ENCODE assay signal across 29 cellular contexts in the genomic region with DNA sequence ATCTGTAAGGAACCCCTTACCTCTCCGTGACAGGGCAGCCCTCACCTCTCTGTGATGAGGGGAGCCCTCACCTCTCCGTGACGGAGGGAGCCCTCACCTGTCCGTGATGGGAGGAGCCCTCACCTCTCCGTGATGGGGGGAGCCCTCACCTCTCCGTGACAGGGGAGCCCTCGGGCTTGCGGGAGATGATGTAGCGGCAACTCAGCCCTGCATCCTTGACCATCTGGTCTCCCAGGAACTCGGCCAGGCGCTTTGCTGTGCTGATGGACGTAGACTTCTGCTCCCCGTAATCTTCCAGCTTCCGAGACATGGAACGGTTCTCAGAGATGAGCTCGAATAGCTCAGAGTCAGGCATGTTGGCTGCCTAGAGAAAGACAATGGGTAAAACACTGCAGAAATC. TPM values are rescaled to one million over a fixed set of nuclear protein-coding genes. Genes with fewer than 3 reads are reported as not detected.
"Had no signal": no experiment of that assay in that cellular context is flagged by ENCODE, and none has a peak within 500 bp of the region (broad histone marks: within the 10 kb centered on the region; RNA-seq: fewer than 3 reads in every experiment).

No MANE protein-coding gene starts in this region.

- H3K9ac ChIP-seq: parathyroid adenoma had no signal

- H2AFZ ChIP-seq: parathyroid adenoma had no signal

- H3K4me3 Mint-ChIP-seq: natural killer cell; stimulated activated memory B cell treated with anti-CD40 and anti-IgM and Interleukin-4, amounts not matched to agents 10 μg/mL and 1 μg/mL and 100 μg/mL, for 72 hours had no signal

- ATAC-seq: esophagus mucosa; gastrocnemius medialis; left ventricle myocardium superior; lower lobe of right lung; right cardiac atrium; stimulated activated memory B cell treated with anti-CD40 and anti-IgM and Interleukin-4, amounts not matched to agents 10 μg/mL and 1 μg/mL and 100 μg/mL, for 72 hours; stimulated activated naive CD8-positive, alpha-beta T cell treated with anti-CD3 and anti-CD28 coated beads, Interleukin-15, Interleukin-2, amounts not matched to agents 100 U/mL and 50 U/mL, for 24 hours had no signal

- H3K79me2 ChIP-seq: parathyroid adenoma had no signal

- FAIRE-seq: keratinocyte, urothelium cell line had no signal

- H3K9me3 ChIP-seq: gastrocnemius medialis, lower lobe of right lung, prostate gland, spleen, testis, tibial nerve, upper lobe of left lung had no signal

- H3K27me3 Mint-ChIP-seq: stimulated activated memory B cell treated with anti-CD40 and anti-IgM and Interleukin-4, amounts not matched to agents 10 μg/mL and 1 μg/mL and 100 μg/mL, for 72 hours had no signal

- H3K27ac Mint-ChIP-seq: natural killer cell; stimulated activated memory B cell treated with anti-CD40 and anti-IgM and Interleukin-4, amounts not matched to agents 10 μg/mL and 1 μg/mL and 100 μg/mL, for 72 hours had no signal

- H3K4me1 ChIP-seq: gastrocnemius medialis, lower lobe of right lung, prostate gland, testis, tibial nerve, upper lobe of left lung had no signal

- DNase-seq: cortex of kidney; foreskin fibroblast; gastrocnemius medialis; head of caudate nucleus; left ventricle myocardium superior; lower lobe of right lung; natural killer cell; right cardiac atrium; spleen; stimulated activated CD4-positive, alpha-beta T cell treated with anti-CD3 and anti-CD28 coated beads, Interleukin-4, amount 100 ng/mL, for 4 hours; stimulated activated naive CD8-positive, alpha-beta T cell treated with anti-CD3 and anti-CD28 coated beads, Interleukin-15, Interleukin-2, amounts not matched to agents 100 U/mL and 50 U/mL, for 24 hours; testis; upper lobe of left lung had no signal

- H3K27me3 ChIP-seq: gastrocnemius medialis, spleen, testis, tibial nerve, upper lobe of left lung had no signal

- H3K9me3 Mint-ChIP-seq: natural killer cell; stimulated activated memory B cell treated with anti-CD40 and anti-IgM and Interleukin-4, amounts not matched to agents 10 μg/mL and 1 μg/mL and 100 μg/mL, for 72 hours had no signal

- H3K27ac ChIP-seq: epithelial cell of prostate, gastrocnemius medialis, lower lobe of right lung, parathyroid adenoma, prostate gland, skin epidermis, testis, tibial nerve, upper lobe of left lung had no signal

- H3K4me3 ChIP-seq: gastrocnemius medialis, lower lobe of right lung, prostate gland, skin epidermis, spleen, testis, tibial nerve, upper lobe of left lung had no signal

RNA-seq across cellular contexts. Expression of gene P2RX2, which starts 40.6 kb away (rescaled TPM):
- total RNA-seq: dermis microvascular lymphatic vessel endothelial cell, esophagus mucosa, gastrocnemius medialis, glomerular endothelial cell, left ventricle myocardium superior, mesenteric fat pad, myocyte, natural killer cell, osteoblast, renal cortical epithelial cell, right cardiac atrium, tibial nerve had no signal
- polyA plus RNA-seq: keratinocyte, neural cell, right cardiac atrium had no signal

RNA-seq across cellular contexts. Expression of gene LRCOL1, which starts 48.8 kb away (rescaled TPM):
- total RNA-seq: glomerular endothelial cell, left ventricle myocardium superior, mesenteric fat pad, myocyte, natural killer cell, osteoblast, right cardiac atrium, tibial nerve had no signal
- polyA plus RNA-seq: keratinocyte, neural cell, right cardiac atrium had no signal
